24 cellular contexts compared by ENCODE assay signal in the genomic region with DNA sequence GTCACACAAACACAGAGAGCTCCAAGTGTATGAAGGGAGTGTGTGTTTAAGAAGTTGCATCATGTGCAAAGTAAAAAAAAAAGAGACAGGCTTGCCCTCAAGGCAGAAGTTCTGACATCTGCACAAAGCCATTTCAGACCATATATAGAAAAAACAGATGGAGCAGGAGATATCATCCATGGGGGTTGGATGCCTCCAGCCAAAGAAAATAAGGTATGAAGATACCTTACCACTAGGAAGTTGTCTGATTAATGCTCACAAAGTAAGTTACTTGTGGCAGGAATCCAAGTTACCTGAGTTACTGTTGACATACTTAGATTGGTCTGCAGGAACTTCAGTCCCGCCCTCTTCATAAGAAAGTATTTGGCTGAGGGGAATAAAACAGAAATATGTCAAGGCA.
"Had no signal": no experiment of that assay in that cellular context is flagged by ENCODE, and none has a peak within 500 bp of the region (broad histone marks: within the 10 kb centered on the region; RNA-seq: fewer than 3 reads in every experiment).

No MANE protein-coding gene starts in this region.

- H3K9me3 ChIP-seq: adrenal gland had no signal

- H3K9me3 Mint-ChIP-seq: activated CD4-positive, alpha-beta memory T cell treated with anti-CD3 and anti-CD28 coated beads, Interleukin-2, amount 10 ng/mL, durations not matched to agents 7 days and 5 days; activated naive CD8-positive, alpha-beta T cell treated with anti-CD3 and anti-CD28 coated beads, Interleukin-2, amount 10 ng/mL, durations not matched to agents 7 days and 5 days; activated T-cell treated with anti-CD3 and anti-CD28 coated beads, Interleukin-2, amount 50 U/mL, for 72 hours; activated T-helper 2 cell treated with anti-CD3 and anti-CD28 coated beads, Interferon-gamma antibody, Interleukin-2, Interleukin-4, amounts not matched to agents 10 μg/mL and 5 μg/mL and 100 μg/mL, durations not matched to agents 14 hours and 24 hours and 36 hours; T-cell had no signal

- H3K4me3 Mint-ChIP-seq: activated CD4-positive, alpha-beta memory T cell treated with anti-CD3 and anti-CD28 coated beads, Interleukin-2, amount 10 ng/mL, durations not matched to agents 7 days and 5 days; activated CD4-positive, alpha-beta T cell treated with anti-CD3 and anti-CD28 coated beads for 36 hours; activated naive CD8-positive, alpha-beta T cell treated with anti-CD3 and anti-CD28 coated beads, Interleukin-2, amount 10 ng/mL, durations not matched to agents 7 days and 5 days; activated T-cell treated with anti-CD3 and anti-CD28 coated beads, Interleukin-2, amount 50 U/mL, for 72 hours; T-cell had no signal

- H3K36me3 ChIP-seq: adrenal gland, WERI-Rb-1 had no signal

- H3K27me3 Mint-ChIP-seq: activated CD4-positive, alpha-beta memory T cell treated with anti-CD3 and anti-CD28 coated beads, Interleukin-2, amount 10 ng/mL, durations not matched to agents 7 days and 5 days; activated CD4-positive, alpha-beta T cell treated with anti-CD3 and anti-CD28 coated beads for 36 hours; activated naive CD8-positive, alpha-beta T cell treated with anti-CD3 and anti-CD28 coated beads, Interleukin-2, amount 10 ng/mL, durations not matched to agents 7 days and 5 days; T-cell had no signal

- H3K4me3 ChIP-seq: adrenal gland, SK-N-MC had no signal

- H3K4me1 ChIP-seq: adrenal gland had no signal

- DNase-seq: activated CD4-positive, alpha-beta memory T cell treated with anti-CD3 and anti-CD28 coated beads, Interleukin-2, amount 10 ng/mL, durations not matched to agents 7 days and 5 days; activated CD4-positive, alpha-beta T cell treated with anti-CD3 and anti-CD28 coated beads for 36 hours; activated CD4-positive, alpha-beta T cell treated with anti-CD3 and anti-CD28 coated beads, Interleukin-2, amount 50 U/mL, for 1 hour; activated CD8-positive, alpha-beta memory T cell treated with anti-CD3 and anti-CD28 coated beads, Interleukin-2, amount 50 U/mL, for 4 hours; activated gamma-delta T cell treated with Interleukin-2 at 50 U/mL for 16 hours; activated naive CD4-positive, alpha-beta T cell treated with anti-CD3 and anti-CD28 coated beads, Interleukin-2, amount 50 U/mL, for 16 hours; activated naive CD8-positive, alpha-beta T cell treated with anti-CD3 and anti-CD28 coated beads, Interleukin-2, amount 10 ng/mL, durations not matched to agents 7 days and 5 days; activated T-cell treated with anti-CD3 and anti-CD28 coated beads, Interleukin-2, amount 50 U/mL, for 72 hours; adrenal gland; anterior cingulate cortex; caudate nucleus; NCI-H1048; NCI-H1930; NCI-H2171; NCI-H226; NCI-H526; NCI-H82; T-cell; T-helper 2 cell; T1000; WERI-Rb-1 had no signal

- H3K27ac ChIP-seq: adrenal gland, KMS-11, SK-N-MC, WERI-Rb-1 had no signal

- H3K27me3 ChIP-seq: adrenal gland had no signal

- H3K36me3 Mint-ChIP-seq: activated naive CD8-positive, alpha-beta T cell treated with anti-CD3 and anti-CD28 coated beads, Interleukin-2, amount 10 ng/mL, durations not matched to agents 7 days and 5 days; T-cell had no signal

- H3K4me1 Mint-ChIP-seq: activated CD4-positive, alpha-beta memory T cell treated with anti-CD3 and anti-CD28 coated beads, Interleukin-2, amount 10 ng/mL, durations not matched to agents 7 days and 5 days; activated CD4-positive, alpha-beta T cell treated with anti-CD3 and anti-CD28 coated beads for 36 hours; activated naive CD8-positive, alpha-beta T cell treated with anti-CD3 and anti-CD28 coated beads, Interleukin-2, amount 10 ng/mL, durations not matched to agents 7 days and 5 days; T-cell had no signal

- H3K27ac Mint-ChIP-seq: activated CD4-positive, alpha-beta memory T cell treated with anti-CD3 and anti-CD28 coated beads, Interleukin-2, amount 10 ng/mL, durations not matched to agents 7 days and 5 days; activated CD4-positive, alpha-beta T cell treated with anti-CD3 and anti-CD28 coated beads for 36 hours; activated naive CD8-positive, alpha-beta T cell treated with anti-CD3 and anti-CD28 coated beads, Interleukin-2, amount 10 ng/mL, durations not matched to agents 7 days and 5 days; activated T-cell treated with anti-CD3 and anti-CD28 coated beads, Interleukin-2, amount 50 U/mL, for 72 hours; activated T-helper 2 cell treated with anti-CD3 and anti-CD28 coated beads, Interferon-gamma antibody, Interleukin-2, Interleukin-4, amounts not matched to agents 10 μg/mL and 5 μg/mL and 100 μg/mL, durations not matched to agents 14 hours and 24 hours and 36 hours; T-cell had no signal
